In the genomic region with DNA sequence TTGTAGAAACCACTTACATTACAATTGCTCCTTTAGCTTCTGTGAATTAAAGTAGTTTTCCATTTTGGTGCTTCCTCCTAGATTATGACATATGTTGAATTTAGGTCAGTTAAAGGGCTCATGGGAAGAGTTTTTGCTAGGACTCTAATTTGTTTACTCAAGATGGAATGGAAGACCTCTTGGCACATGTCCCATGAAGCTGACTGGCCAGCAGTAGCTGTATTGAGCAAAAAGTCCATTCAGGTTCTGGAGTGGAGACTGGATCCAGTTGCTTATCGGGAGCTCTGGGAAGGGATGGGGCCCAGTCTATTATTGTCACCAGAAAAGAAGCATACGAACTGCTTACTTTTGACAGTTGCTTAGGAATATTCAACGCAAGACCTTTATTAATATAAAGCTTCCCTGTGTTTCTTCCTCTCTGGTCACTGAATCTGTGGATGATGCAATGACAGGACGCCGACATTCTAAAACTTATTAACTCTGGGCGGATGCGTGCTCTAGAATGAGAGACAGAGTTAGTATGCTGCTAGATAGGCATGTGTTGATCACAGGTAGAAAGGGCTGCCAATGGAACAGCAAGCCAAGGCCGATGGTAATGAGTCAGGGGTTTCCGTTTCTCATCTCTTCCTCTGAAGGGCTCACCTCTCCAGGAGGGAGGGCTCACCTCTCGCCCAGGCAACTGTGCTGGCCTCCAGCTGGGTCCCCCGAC, we compare ENCODE assay signal across 21 cellular contexts.
DNase-seq lines count a peak whose midpoint lies in the region; ATAC-seq and TF ChIP-seq lines count a peak whose summit lies in the region.
"Had no signal": no experiment of that assay in that cellular context is flagged by ENCODE, and none has a peak within 500 bp of the region (broad histone marks: within the 10 kb centered on the region; RNA-seq: fewer than 3 reads in every experiment).

No MANE protein-coding gene starts in this region.

- no peak overlapping the region for H3K4me3 ChIP-seq in AG10803 (ENCODE audit: low read length)
- no peak overlapping the region for H3K4me3 ChIP-seq in fibroblast of mammary gland (ENCODE audit: control insufficient read depth, low read depth, low read length)
- H3K4me3 ChIP-seq in left lung = no peak overlapping the region
- H3K4me3 ChIP-seq: tibial nerve had no signal

- intact Hi-C loops in left lung (cut with DNase I) = no loop called here

- no peaks in the 10 kb centered on the region for H3K4me1 ChIP-seq in left lung

- ATAC-seq in left lung = peak; percentile 17
- ATAC-seq: stimulated activated naive B cell treated with anti-CD40 and anti-IgM and Interleukin-4, amounts not matched to agents 10 μg/mL and 1 μg/mL and 100 μg/mL, for 72 hours had no signal

- no peak overlapping the region for H3K27ac ChIP-seq in left lung
- H3K27ac ChIP-seq: tibial nerve, VCaP had no signal

- no peak for TF ChIP-seq CTCF in AG10803 (conservative IDR thresholded peaks at IDR 0.05; ENCODE audit: low read length)
- TF ChIP-seq CTCF in fibroblast of mammary gland (conservative IDR thresholded peaks at IDR 0.05; ENCODE audit: control insufficient read depth, insufficient read depth, low read depth, low read length) = no peak
- no peak for TF ChIP-seq CTCF in left lung (IDR thresholded peaks at IDR 0.05)

- no peaks in the 10 kb centered on the region for H3K9me3 ChIP-seq in left lung
- H3K9me3 ChIP-seq: tibial nerve had no signal

- H3K36me3 ChIP-seq in left lung = no peaks in the 10 kb centered on the region
- H3K36me3 ChIP-seq: tibial nerve had no signal

- no peaks in the 10 kb centered on the region for H3K27me3 ChIP-seq in left lung
- H3K27me3 ChIP-seq: tibial nerve had no signal

- DNase-seq in AG10803 (ENCODE audit: low read depth) (peak; percentile 34), HuH-7 (ENCODE audit: low spot score) (peak; percentile 53), fibroblast of mammary gland (ENCODE audit: low read depth) (peak; percentile 31), left lung (no peak), SKM-1 treated with dmso at 0.1 percent for 144 hours (lab: John Stamatoyannopoulos, UW; ENCODE audit: unreplicated experiment) (no peak), activated gamma-delta T cell (lab: John Stamatoyannopoulos, UW) (no peak), SIG-M5 treated with dmso at 0.1 percent for 504 hours (lab: John Stamatoyannopoulos, UW; ENCODE audit: unreplicated experiment) (no peak), SW 1271 (lab: John Stamatoyannopoulos, UW) (no peak)
- DNase-seq: activated CD4-positive, alpha-beta memory T cell treated with anti-CD3 and anti-CD28 coated beads for 36 hours; activated T-cell treated with anti-CD3 and anti-CD28 coated beads for 4 hours; aorta; CD4-positive, alpha-beta memory T cell; effector CD8-positive, alpha-beta T cell; HFFc6; NCI-H1105; NCI-H526; retina; SHP77 treated with DMSO at 0.1 percent for 48 hours; stimulated activated naive B cell treated with anti-CD40 and anti-IgM and Interleukin-4, amounts not matched to agents 10 μg/mL and 1 μg/mL and 100 μg/mL, for 72 hours had no signal

Comparison
In these comparisons a context has a peak if more than half of its experiments do, and no peak if none do; other contexts are left out.
1. DNase-seq: peak in AG10803 (single experiment), HuH-7 (single experiment) and fibroblast of mammary gland (single experiment); none in left lung (0 of 2), SKM-1 treated with dmso at 0.1 percent for 144 hours (single experiment), activated gamma-delta T cell (single experiment), SIG-M5 treated with dmso at 0.1 percent for 504 hours (single experiment) and SW 1271 (0 of 2).